In genomic region chr4:189941005-189941450, GRCh38 we compare ENCODE assay signal across 8 cellular contexts. TPM values are rescaled to one million over a fixed set of nuclear protein-coding genes. Genes with fewer than 3 reads are reported as not detected.
DNase-seq lines count a peak whose midpoint lies in the region; ATAC-seq and TF ChIP-seq lines count a peak whose summit lies in the region.

No MANE protein-coding gene starts in this region.

- H4K5ac ChIP-seq in IMR-90 (ENCODE audit: low read depth, low read length) = no peak overlapping the region

- CTCF ChIA-PET in IMR-90 (lab: Yijun Ruan, JAX) = interaction anchor here (0.9 to 1.5 kb wide), 2 partner anchors 32 to 33 kb away, joined by 3 read pairs; no protein-coding TSS in a partner anchor

- peak overlapping the region; percentile 59 for H2AK5ac ChIP-seq in IMR-90 (ENCODE audit: low read depth, low read length)

- peaks cover 48 to 53% of the 10 kb centered on the region in 2 donors for H3K4me1 Mint-ChIP-seq in natural killer cell

- TF ChIP-seq POLR2A in IMR-90 (IDR thresholded peaks at IDR 0.05; ENCODE audit: low read depth, low read length) (no peak), GM18505 (IDR thresholded peaks at IDR 0.05; ENCODE audit: borderline replicate concordance, extremely low read depth, insufficient read depth, insufficient read length) (no peak)

- no TSS peak for BruUV-seq in IMR-90 (replicated peaks; lab: Mats Ljungman, UMichigan)

- H3K9me3 Mint-ChIP-seq in natural killer cell = peaks cover 0 to 5% of the 10 kb centered on the region in 2 donors

- peak overlapping the region; percentile 85 for H3K4me3 ChIP-seq in IMR-90 (ENCODE audit: insufficient read depth, low read depth, low read length)
- H3K4me3 ChIP-seq in colonic mucosa = peak overlapping the region; percentile 73

- peak overlapping the region; percentile 95 for H2AFZ ChIP-seq in IMR-90 (replicated peaks; ENCODE audit: low read length, poor library complexity)

- no peak overlapping the region for H2BK5ac ChIP-seq in IMR-90 (ENCODE audit: low read depth, low read length, poor library complexity, severe bottlenecking)

- peak overlapping the region; percentile 89 to 99 for H3K27ac Mint-ChIP-seq in natural killer cell

- POLR2A ChIA-PET in IMR-90 (lab: Charles Lee; ENCODE audit: unreplicated experiment) = no interaction called here

- H4K8ac ChIP-seq in IMR-90 (ENCODE audit: low read depth in 2 of 2, low read length in 2 of 2) = peak overlapping the region in 1 of 2 experiments; percentile 54; a peak in 1 of 4 replicates

- in situ Hi-C loops in IMR-90 (cut with MboI; ENCODE audit: low sequenced_read_pairs) (no loop called here), ACHN (cut with HindIII; ENCODE audit: low pct_ligation_motif_present, low pct_unique_long_range_greater_than_20kb, low sequenced_read_pairs) (no loop called here)

- H3K18ac ChIP-seq in IMR-90 (ENCODE audit: low read depth, low read length) = no peak overlapping the region

- dilution Hi-C loops in IMR-90 (cut with HindIII; ENCODE audit: low sequenced_read_pairs, unreplicated experiment) = no loop called here

- H3K56ac ChIP-seq in IMR-90 (ENCODE audit: extremely low read depth, insufficient read depth, low read length) = peak overlapping the region; percentile 67

- H4K91ac ChIP-seq in IMR-90 (ENCODE audit: insufficient read depth, low read depth, low read length) = no peak overlapping the region

- H3K27me3 Mint-ChIP-seq in natural killer cell (ENCODE audit: low read depth in 2 of 2) = no peaks in the 10 kb centered on the region

- no peaks in the 10 kb centered on the region for H4K20me1 ChIP-seq in IMR-90 (ENCODE audit: insufficient read depth, low read length)

- H3K36me3 ChIP-seq in IMR-90 (ENCODE audit: control insufficient read depth, insufficient read depth, low read length) (no peaks in the 10 kb centered on the region; the same call in 1 of the 2 replicates), colonic mucosa (no peaks in the 10 kb centered on the region)

- peak overlapping the region; percentile 87; the same call in 1 of the 2 replicates for H3K14ac ChIP-seq in IMR-90 (replicated peaks; ENCODE audit: low read depth, low read length)

- H3K4me2 ChIP-seq in IMR-90 (ENCODE audit: low read depth, low read length) = peak overlapping the region; percentile 88; the same call in 1 of the 2 replicates

- intact Hi-C loops in IMR-90 (cut with micrococcal nuclease) = no loop called here
- intact Hi-C loops in colonic mucosa (cut with DNase I) = no loop called here
- intact Hi-C loops in natural killer cell (cut with micrococcal nuclease) = no loop called here

- H2BK20ac ChIP-seq in IMR-90 (ENCODE audit: low read depth, low read length) = no peak overlapping the region

- H3K9me1 ChIP-seq in IMR-90 (ENCODE audit: insufficient read depth, low read length) = no peaks in the 10 kb centered on the region

- WGBS in IMR-90 (ENCODE audit: extremely low coverage in 2 of 2, insufficient read length in 1 of 2), 2 experiments = 1% methylated on average over 18 of the region's 31 CpGs; no CpG with 5 or more reads in 1 of the 2 experiments

- no peak overlapping the region; the same call in 2 of the 3 replicates for H2BK15ac ChIP-seq in IMR-90 (ENCODE audit: low read depth, low read length)

- no peak for TF ChIP-seq RAD21 in IMR-90 (IDR thresholded peaks at IDR 0.05; ENCODE audit: low read length)

- H3K4me1 ChIP-seq in IMR-90 (ENCODE audit: control insufficient read depth, insufficient read depth, low read length) (no peaks in the 10 kb centered on the region; the same call in 1 of the 2 replicates), colonic mucosa (no peaks in the 10 kb centered on the region)

- no peaks in the 10 kb centered on the region for H3K9me3 ChIP-seq in IMR-90 (ENCODE audit: control insufficient read depth, insufficient read depth, low read length)
- no peaks in the 10 kb centered on the region for H3K9me3 ChIP-seq in colonic mucosa

- TF ChIP-seq CTCF in C4-2B (conservative IDR thresholded peaks at IDR 0.05) = no peak
- TF ChIP-seq CTCF in IMR-90 (conservative IDR thresholded peaks at IDR 0.05; ENCODE audit: low read depth, low read length) = no peak
- TF ChIP-seq CTCF in colonic mucosa (IDR thresholded peaks at IDR 0.05) = no peak
- TF ChIP-seq CTCF in natural killer cell (IDR thresholded peaks at IDR 0.05) = no peak

- no peak for DNase-seq in IMR-90
- no peak for DNase-seq in colonic mucosa
- DNase-seq in natural killer cell = peak; percentile 33
- no peak for DNase-seq in GF-D8 (lab: John Stamatoyannopoulos, UW)
- DNase-seq in ACHN = no peak
- no peak for DNase-seq in SHP77 treated with DMSO at 0.1 percent for 48 hours (lab: John Stamatoyannopoulos, UW)

- peak overlapping the region; percentile 79 for H3K4ac ChIP-seq in IMR-90 (ENCODE audit: low read depth, low read length)

- H3K9ac ChIP-seq in IMR-90 (ENCODE audit: low read depth, low read length) (peak overlapping the region; percentile 59), colonic mucosa (ENCODE audit: low read depth in 2 of 2, low read length in 2 of 2) (peak overlapping the region; percentile 64 to 68)

- peaks cover 3% of the 10 kb centered on the region in 2 experiments; a peak in 1 of 4 replicates for H3K79me1 ChIP-seq in IMR-90 (ENCODE audit: low read depth in 1 of 2, low read length in 2 of 2)

- no peak overlapping the region for H3K23ac ChIP-seq in IMR-90 (ENCODE audit: low read depth, low read length)

- ATAC-seq in IMR-90 (ENCODE audit: low read depth) = peak; percentile 48
- no peak for ATAC-seq in natural killer cell
- ATAC-seq in GM18505 (IDR thresholded peaks at IDR 0.05; ENCODE audit: unreplicated experiment) = no peak

- H3K36me3 Mint-ChIP-seq in natural killer cell = peaks cover 10% of the 10 kb centered on the region

- peak overlapping the region; percentile 95 for H3K4me3 Mint-ChIP-seq in natural killer cell

- H3K27me3 ChIP-seq in IMR-90 (ENCODE audit: control insufficient read depth, insufficient read depth, low read length) = no peaks in the 10 kb centered on the region
- H3K27me3 ChIP-seq in colonic mucosa = no peaks in the 10 kb centered on the region

- H3K27ac ChIP-seq in C4-2B (peak overlapping the region; percentile 79), IMR-90 (ENCODE audit: insufficient read depth, low read length) (peak overlapping the region; percentile 77), colonic mucosa (peak overlapping the region; percentile 79)

- H2BK120ac ChIP-seq in IMR-90 (ENCODE audit: low read depth, low read length) = peak overlapping the region; percentile 56; the same call in 1 of the 2 replicates

- peak overlapping the region; percentile 78 for H2AK9ac ChIP-seq in IMR-90 (replicated peaks; ENCODE audit: low read depth, low read length, poor library complexity)

TF ChIP-seq in IMR-90, 13 proteins besides CTCF, POLR2A, EP300 and RAD21:
- TF ChIP-seq FOS (IDR thresholded peaks at IDR 0.05; ENCODE audit: low read depth, low read length) = no peak
- TF ChIP-seq CEBPB (IDR thresholded peaks at IDR 0.05; ENCODE audit: low read depth, low read length) = no peak
- no peak for TF ChIP-seq ELK1 (IDR thresholded peaks at IDR 0.05; ENCODE audit: borderline replicate concordance, low read depth, low read length)
- no peak for TF ChIP-seq RCOR1 (IDR thresholded peaks at IDR 0.05; ENCODE audit: insufficient replicate concordance, low read length)
- TF ChIP-seq NFE2L2 (IDR thresholded peaks at IDR 0.05; ENCODE audit: low read depth, low read length) = no peak
- TF ChIP-seq MAZ (IDR thresholded peaks at IDR 0.05; ENCODE audit: borderline replicate concordance, low read depth, low read length) = no peak
- TF ChIP-seq RFX5 (IDR thresholded peaks at IDR 0.05; ENCODE audit: low read depth, low read length) = no peak
- TF ChIP-seq MAFK (IDR thresholded peaks at IDR 0.05; ENCODE audit: low read depth, low read length) = no peak
- TF ChIP-seq, protein P1, sequence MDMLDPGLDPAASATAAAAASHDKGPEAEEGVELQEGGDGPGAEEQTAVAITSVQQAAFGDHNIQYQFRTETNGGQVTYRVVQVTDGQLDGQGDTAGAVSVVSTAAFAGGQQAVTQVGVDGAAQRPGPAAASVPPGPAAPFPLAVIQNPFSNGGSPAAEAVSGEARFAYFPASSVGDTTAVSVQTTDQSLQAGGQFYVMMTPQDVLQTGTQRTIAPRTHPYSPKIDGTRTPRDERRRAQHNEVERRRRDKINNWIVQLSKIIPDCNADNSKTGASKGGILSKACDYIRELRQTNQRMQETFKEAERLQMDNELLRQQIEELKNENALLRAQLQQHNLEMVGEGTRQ (IDR thresholded peaks at IDR 0.05; ENCODE audit: low read depth, low read length) = no peak
- no peak for TF ChIP-seq SMC3 (IDR thresholded peaks at IDR 0.05; ENCODE audit: low read depth, low read length)
- no peak for TF ChIP-seq MXI1 (IDR thresholded peaks at IDR 0.05; ENCODE audit: borderline replicate concordance, low read depth, low read length)
- no peak for TF ChIP-seq BHLHE40 (IDR thresholded peaks at IDR 0.05; ENCODE audit: low read depth, low read length)
- TF ChIP-seq CHD1 (IDR thresholded peaks at IDR 0.05; ENCODE audit: low read depth, low read length) = no peak

RNA-seq across cellular contexts. Expression of gene FRG1, which starts 0.4 kb away (rescaled TPM):
- total RNA-seq in IMR-90 (2012; rRNA removed) = 13.4 and 28.3 TPM in 2 replicates
- 16.1 and 16.2 TPM in 2 replicates for polyA plus RNA-seq in IMR-90 (2012; rRNA removed)
- 4.9 and 12.3 TPM in 2 replicates for polyA plus RNA-seq in IMR-90 (2012; cell fraction: cytosol; rRNA removed)
- polyA plus RNA-seq in IMR-90 (2012; cell fraction: nucleus; rRNA removed; ENCODE audit: low replicate concordance) = 1.3 and 9.4 TPM in 2 replicates
- total RNA-seq in colonic mucosa = 10 to 100 TPM; 36.5 to 37.9 TPM
- total RNA-seq in natural killer cell = 10 to 100 TPM; 53.4 to 62.3 (median 58.1) TPM
